In genomic region chr14:75715926-75716780, GRCh38 we compare ENCODE assay signal across 2 cellular contexts.
TF ChIP-seq lines count a peak whose summit lies in the region.

No MANE protein-coding gene starts in this region.

TF ChIP-seq in IMR-90, 13 proteins besides CTCF, POLR2A, EP300 and RAD21:
- TF ChIP-seq USF2 (IDR thresholded peaks at IDR 0.05; ENCODE audit: low read depth, low read length) = no peak
- peak; percentile 41; the same call in 1 of the 2 replicates for TF ChIP-seq NFE2L2 (IDR thresholded peaks at IDR 0.05; ENCODE audit: low read depth, low read length)
- TF ChIP-seq SMC3 (IDR thresholded peaks at IDR 0.05; ENCODE audit: low read depth, low read length) = no peak
- TF ChIP-seq MAFK (IDR thresholded peaks at IDR 0.05; ENCODE audit: low read depth, low read length) = peak; percentile 98
- peak; percentile 97 for TF ChIP-seq RCOR1 (IDR thresholded peaks at IDR 0.05; ENCODE audit: insufficient replicate concordance, low read length)
- peak; percentile 90 for TF ChIP-seq BHLHE40 (IDR thresholded peaks at IDR 0.05; ENCODE audit: low read depth, low read length)
- peak; percentile 91; the same call in 1 of the 2 replicates for TF ChIP-seq CHD1 (IDR thresholded peaks at IDR 0.05; ENCODE audit: low read depth, low read length)
- TF ChIP-seq MXI1 (IDR thresholded peaks at IDR 0.05; ENCODE audit: borderline replicate concordance, low read depth, low read length) = no peak
- peak; percentile 78 for TF ChIP-seq FOS (IDR thresholded peaks at IDR 0.05; ENCODE audit: low read depth, low read length)
- no peak for TF ChIP-seq MAZ (IDR thresholded peaks at IDR 0.05; ENCODE audit: borderline replicate concordance, low read depth, low read length)
- TF ChIP-seq RFX5 (IDR thresholded peaks at IDR 0.05; ENCODE audit: low read depth, low read length) = no peak
- TF ChIP-seq CEBPB (IDR thresholded peaks at IDR 0.05; ENCODE audit: low read depth, low read length) = peak; percentile 39; the same call in 1 of the 2 replicates
- TF ChIP-seq ELK1 (IDR thresholded peaks at IDR 0.05; ENCODE audit: borderline replicate concordance, low read depth, low read length) = no peak

TF ChIP-seq in H1, 55 proteins besides CTCF, POLR2A, EP300 and RAD21:
- no peak for TF ChIP-seq CREB1 (IDR thresholded peaks at IDR 0.05)
- TF ChIP-seq ATF3 (IDR thresholded peaks at IDR 0.05; ENCODE audit: insufficient read depth, low read depth, low read length) = no peak
- TF ChIP-seq MAFK (IDR thresholded peaks at IDR 0.05; ENCODE audit: low read depth, low read length) = peak; percentile 72
